8 cellular contexts compared by ENCODE assay signal in genomic region chr20:4160761-4161305, GRCh38. TPM values are rescaled to one million over a fixed set of nuclear protein-coding genes. Genes with fewer than 3 reads are reported as not detected.
DNase-seq lines count a peak whose midpoint lies in the region; ATAC-seq, FAIRE-seq and TF ChIP-seq lines count a peak whose summit lies in the region.

No MANE protein-coding gene starts in this region.

- no peak overlapping the region for H3K9ac ChIP-seq in kidney (ENCODE audit: low read length in 2 of 2)

- intact Hi-C loops in Right ventricle myocardium superior (cut with DNase I) (no loop called here), kidney (cut with DNase I) (no loop called here)

- H3K36me3 ChIP-seq in right atrium auricular region (no peaks in the 10 kb centered on the region), kidney (ENCODE audit: control insufficient read depth in 1 of 2, insufficient read depth in 2 of 2, low read length in 2 of 2) (no peaks in the 10 kb centered on the region)

- ATAC-seq in Right ventricle myocardium superior (ENCODE audit: poor library complexity): peak; percentile 58
- ATAC-seq in GM21723 (IDR thresholded peaks at IDR 0.05; ENCODE audit: unreplicated experiment): no peak
- ATAC-seq in HG03521 (IDR thresholded peaks at IDR 0.05; ENCODE audit: unreplicated experiment): no peak

- no peak for FAIRE-seq in kidney (lab: Jason Lieb, UNC)

- peaks cover 0 to 21% of the 10 kb centered on the region in 2 donors for H3K4me1 ChIP-seq in right atrium auricular region
- peaks cover 0 to 9% of the 10 kb centered on the region in 2 donors for H3K4me1 ChIP-seq in kidney (ENCODE audit: control insufficient read depth in 1 of 2, insufficient read depth in 1 of 2, low read depth in 1 of 2, low read length in 2 of 2)

- H3K4me3 ChIP-seq in right atrium auricular region (no peak overlapping the region), kidney (ENCODE audit: low read length in 2 of 2) (no peak overlapping the region)

- DNase-seq in Right ventricle myocardium superior (peak; percentile 72), right atrium auricular region (ENCODE audit: low spot score) (no peak), kidney (peak; percentile 83), HuH-7 (ENCODE audit: low spot score) (no peak)
- peak; percentile 53 to 59 for DNase-seq in stimulated activated CD8-positive, alpha-beta memory T cell treated with anti-CD3 and anti-CD28 coated beads, Interleukin-7, amount 100 ng/mL, for 48 hours (ENCODE audit: extremely low read depth in 1 of 2, low read depth in 1 of 2)

- no peak for TF ChIP-seq CTCF in right atrium auricular region (IDR thresholded peaks at IDR 0.05)
- no peak for TF ChIP-seq CTCF in kidney (IDR thresholded peaks at IDR 0.05; ENCODE audit: borderline replicate concordance, extremely low read depth, insufficient read depth)

- no peaks in the 10 kb centered on the region for H3K27me3 ChIP-seq in right atrium auricular region

- no peaks in the 10 kb centered on the region for H3K9me3 ChIP-seq in right atrium auricular region
- H3K9me3 ChIP-seq in kidney (ENCODE audit: control insufficient read depth in 1 of 2, low read length in 2 of 2): no peaks in the 10 kb centered on the region

- H3K27ac ChIP-seq in right atrium auricular region: no peak overlapping the region
- H3K27ac ChIP-seq in angular gyrus (ENCODE audit: low read depth, low read length): peak overlapping the region; percentile 89
- H3K27ac ChIP-seq in kidney (ENCODE audit: low read depth in 2 of 2, low read length in 2 of 2): no peak overlapping the region

RNA-seq across cellular contexts. Expression of gene SMOX, which starts 12.2 kb away (rescaled TPM):
- total RNA-seq in Right ventricle myocardium superior (3.3 TPM), right atrium auricular region (1 to 10 TPM; 5.2 to 6.6 TPM), kidney (21.0 TPM)
- 6.3 TPM for polyA plus RNA-seq in kidney (ENCODE audit: insufficient read depth, low read depth, low replicate concordance)

Comparison
In these comparisons a context has a peak if more than half of its experiments do, and no peak if none do; other contexts are left out.
1. DNase-seq: peak in Right ventricle myocardium superior (single experiment), kidney (single experiment) and stimulated activated CD8-positive, alpha-beta memory T cell treated with anti-CD3 and anti-CD28 coated beads, Interleukin-7, amount 100 ng/mL, for 48 hours (2 of 2); none in right atrium auricular region (single experiment) and HuH-7 (single experiment).